1 cellular context compared by ENCODE assay signal in the genomic region with DNA sequence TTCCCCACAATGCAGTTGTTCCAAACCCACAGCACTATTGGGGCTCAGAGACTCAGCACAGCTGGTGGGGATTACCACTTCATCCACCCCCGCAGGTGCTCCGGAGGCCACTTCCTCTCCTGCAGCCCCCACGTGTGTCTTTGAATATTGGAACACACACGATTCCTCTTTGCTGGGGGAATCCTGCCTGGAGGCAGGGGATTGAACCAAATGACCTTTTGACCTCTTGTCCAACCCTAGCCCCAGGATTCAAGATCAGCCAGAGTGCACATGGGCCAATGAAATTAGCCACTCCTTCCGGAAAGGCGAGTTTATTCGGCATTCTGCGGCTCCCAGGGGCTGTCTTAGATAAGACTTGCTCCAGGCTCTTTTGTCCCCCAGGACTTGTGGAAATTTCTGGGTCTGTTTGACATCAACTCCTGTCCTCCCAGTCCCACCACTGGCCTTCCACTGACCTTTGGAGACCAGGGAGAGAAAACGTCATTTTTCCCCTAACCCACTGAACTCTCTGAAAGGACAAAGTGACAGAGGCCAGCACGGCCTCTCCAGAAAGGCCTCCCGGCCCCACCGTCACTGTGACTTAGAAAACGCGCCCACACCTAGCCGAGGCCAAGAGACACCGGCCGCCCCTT.
TF ChIP-seq lines count a peak whose summit lies in the region.

No MANE protein-coding gene starts in this region.

TF ChIP-seq in SK-N-SH treated with all-trans-retinoic acid at 6 μM for 48 hours, 23 proteins besides CTCF, POLR2A, EP300 and RAD21 (continued from another document):
- TF ChIP-seq, protein P1, sequence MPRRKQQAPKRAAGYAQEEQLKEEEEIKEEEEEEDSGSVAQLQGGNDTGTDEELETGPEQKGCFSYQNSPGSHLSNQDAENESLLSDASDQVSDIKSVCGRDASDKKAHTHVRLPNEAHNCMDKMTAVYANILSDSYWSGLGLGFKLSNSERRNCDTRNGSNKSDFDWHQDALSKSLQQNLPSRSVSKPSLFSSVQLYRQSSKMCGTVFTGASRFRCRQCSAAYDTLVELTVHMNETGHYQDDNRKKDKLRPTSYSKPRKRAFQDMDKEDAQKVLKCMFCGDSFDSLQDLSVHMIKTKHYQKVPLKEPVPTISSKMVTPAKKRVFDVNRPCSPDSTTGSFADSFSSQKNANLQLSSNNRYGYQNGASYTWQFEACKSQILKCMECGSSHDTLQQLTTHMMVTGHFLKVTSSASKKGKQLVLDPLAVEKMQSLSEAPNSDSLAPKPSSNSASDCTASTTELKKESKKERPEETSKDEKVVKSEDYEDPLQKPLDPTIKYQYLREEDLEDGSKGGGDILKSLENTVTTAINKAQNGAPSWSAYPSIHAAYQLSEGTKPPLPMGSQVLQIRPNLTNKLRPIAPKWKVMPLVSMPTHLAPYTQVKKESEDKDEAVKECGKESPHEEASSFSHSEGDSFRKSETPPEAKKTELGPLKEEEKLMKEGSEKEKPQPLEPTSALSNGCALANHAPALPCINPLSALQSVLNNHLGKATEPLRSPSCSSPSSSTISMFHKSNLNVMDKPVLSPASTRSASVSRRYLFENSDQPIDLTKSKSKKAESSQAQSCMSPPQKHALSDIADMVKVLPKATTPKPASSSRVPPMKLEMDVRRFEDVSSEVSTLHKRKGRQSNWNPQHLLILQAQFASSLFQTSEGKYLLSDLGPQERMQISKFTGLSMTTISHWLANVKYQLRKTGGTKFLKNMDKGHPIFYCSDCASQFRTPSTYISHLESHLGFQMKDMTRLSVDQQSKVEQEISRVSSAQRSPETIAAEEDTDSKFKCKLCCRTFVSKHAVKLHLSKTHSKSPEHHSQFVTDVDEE (CRISPR knock-in tag; IDR thresholded peaks at IDR 0.05) = no peak
- TF ChIP-seq ARNTL (CRISPR knock-in tag; IDR thresholded peaks at IDR 0.05; ENCODE audit: borderline replicate concordance, low read depth) (no peak), PPARA (CRISPR knock-in tag; IDR thresholded peaks at IDR 0.05; ENCODE audit: borderline replicate concordance) (no peak), ZNF565 (CRISPR knock-in tag; conservative IDR thresholded peaks at IDR 0.05; ENCODE audit: low read depth) (no peak), RARB (CRISPR knock-in tag; IDR thresholded peaks at IDR 0.05) (no peak), ZFP3 (CRISPR knock-in tag; IDR thresholded peaks at IDR 0.05) (no peak), ZFP30 (CRISPR knock-in tag; IDR thresholded peaks at IDR 0.05) (no peak)
- TF ChIP-seq, protein P2, sequence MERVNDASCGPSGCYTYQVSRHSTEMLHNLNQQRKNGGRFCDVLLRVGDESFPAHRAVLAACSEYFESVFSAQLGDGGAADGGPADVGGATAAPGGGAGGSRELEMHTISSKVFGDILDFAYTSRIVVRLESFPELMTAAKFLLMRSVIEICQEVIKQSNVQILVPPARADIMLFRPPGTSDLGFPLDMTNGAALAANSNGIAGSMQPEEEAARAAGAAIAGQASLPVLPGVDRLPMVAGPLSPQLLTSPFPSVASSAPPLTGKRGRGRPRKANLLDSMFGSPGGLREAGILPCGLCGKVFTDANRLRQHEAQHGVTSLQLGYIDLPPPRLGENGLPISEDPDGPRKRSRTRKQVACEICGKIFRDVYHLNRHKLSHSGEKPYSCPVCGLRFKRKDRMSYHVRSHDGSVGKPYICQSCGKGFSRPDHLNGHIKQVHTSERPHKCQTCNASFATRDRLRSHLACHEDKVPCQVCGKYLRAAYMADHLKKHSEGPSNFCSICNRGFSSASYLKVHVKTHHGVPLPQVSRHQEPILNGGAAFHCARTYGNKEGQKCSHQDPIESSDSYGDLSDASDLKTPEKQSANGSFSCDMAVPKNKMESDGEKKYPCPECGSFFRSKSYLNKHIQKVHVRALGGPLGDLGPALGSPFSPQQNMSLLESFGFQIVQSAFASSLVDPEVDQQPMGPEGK (CRISPR knock-in tag; IDR thresholded peaks at IDR 0.05; ENCODE audit: borderline replicate concordance) = no peak
- TF ChIP-seq, protein P3, sequence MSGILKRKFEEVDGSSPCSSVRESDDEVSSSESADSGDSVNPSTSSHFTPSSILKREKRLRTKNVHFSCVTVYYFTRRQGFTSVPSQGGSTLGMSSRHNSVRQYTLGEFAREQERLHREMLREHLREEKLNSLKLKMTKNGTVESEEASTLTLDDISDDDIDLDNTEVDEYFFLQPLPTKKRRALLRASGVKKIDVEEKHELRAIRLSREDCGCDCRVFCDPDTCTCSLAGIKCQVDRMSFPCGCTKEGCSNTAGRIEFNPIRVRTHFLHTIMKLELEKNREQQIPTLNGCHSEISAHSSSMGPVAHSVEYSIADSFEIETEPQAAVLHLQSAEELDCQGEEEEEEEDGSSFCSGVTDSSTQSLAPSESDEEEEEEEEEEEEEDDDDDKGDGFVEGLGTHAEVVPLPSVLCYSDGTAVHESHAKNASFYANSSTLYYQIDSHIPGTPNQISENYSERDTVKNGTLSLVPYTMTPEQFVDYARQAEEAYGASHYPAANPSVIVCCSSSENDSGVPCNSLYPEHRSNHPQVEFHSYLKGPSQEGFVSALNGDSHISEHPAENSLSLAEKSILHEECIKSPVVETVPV (CRISPR knock-in tag; IDR thresholded peaks at IDR 0.05) = no peak
